19 cellular contexts compared by ENCODE assay signal in the genomic region with DNA sequence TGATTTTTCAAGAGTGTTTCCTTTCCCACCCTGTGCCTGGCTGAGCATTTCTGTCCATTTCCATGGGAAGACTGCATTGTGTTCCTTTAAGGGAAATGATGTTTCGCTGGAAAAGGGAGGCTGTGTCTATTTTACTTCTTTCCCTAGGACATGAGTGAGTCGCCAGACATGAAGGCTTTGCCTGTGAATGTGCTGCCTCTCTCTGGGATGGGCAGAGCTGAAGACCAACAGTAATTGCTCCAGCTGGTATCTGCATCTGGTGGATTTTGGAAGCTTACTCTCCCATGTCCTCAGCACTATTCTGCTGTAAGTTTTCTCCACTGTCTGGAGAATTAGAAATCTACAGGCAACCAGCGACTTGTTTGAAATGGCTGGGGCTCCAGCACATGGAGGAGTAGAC.
A peak's percentile ranks its signal among the peaks of the same experiment; 100 is the strongest.
DNase-seq lines count a peak whose midpoint lies in the region; ATAC-seq and FAIRE-seq lines count a peak whose summit lies in the region.
"Had no signal": no experiment of that assay in that cellular context is flagged by ENCODE, and none has a peak within 500 bp of the region (broad histone marks: within the 10 kb centered on the region; RNA-seq: fewer than 3 reads in every experiment).

No MANE protein-coding gene starts in this region.

- 82 to 91% methylated on average over 3 of the region's 3 CpGs for WGBS in aorta, 2 donors

- H3K27ac ChIP-seq in aorta (ENCODE audit: low read depth in 1 of 2, low read length in 2 of 2): no peak overlapping the region
- H3K27ac ChIP-seq: 22Rv1; BLaER1 treated with 17β-estradiol and CSF1 and Interleukin-3, amounts not matched to agents 10 nM and 100 nM had no signal

- no peak overlapping the region for H3K4me3 ChIP-seq in aorta (ENCODE audit: low read length in 2 of 2)
- H3K4me3 ChIP-seq: BLaER1 treated with 17β-estradiol and CSF1 and Interleukin-3, amounts not matched to agents 10 nM and 100 nM had no signal

- peaks cover 0 to 4% of the 10 kb centered on the region in 2 donors for H3K36me3 ChIP-seq in aorta (ENCODE audit: control insufficient read depth in 1 of 2, insufficient read depth in 2 of 2, low read length in 1 of 2)
- H3K36me3 ChIP-seq: BLaER1 treated with 17β-estradiol and CSF1 and Interleukin-3, amounts not matched to agents 10 nM and 100 nM had no signal

- peak; percentile 71 for FAIRE-seq in urothelium cell line (lab: Jason Lieb, UNC)
- FAIRE-seq: D721Med, H1 had no signal

- H3K27me3 ChIP-seq in aorta (ENCODE audit: control insufficient read depth in 1 of 2, insufficient read depth in 2 of 2, low read length in 1 of 2): no peaks in the 10 kb centered on the region
- H3K27me3 ChIP-seq: BLaER1 treated with 17β-estradiol and CSF1 and Interleukin-3, amounts not matched to agents 10 nM and 100 nM had no signal

- no peaks in the 10 kb centered on the region for H3K4me1 ChIP-seq in aorta (ENCODE audit: control insufficient read depth in 1 of 2, insufficient read depth in 2 of 2, low read length in 2 of 2)
- H3K4me1 ChIP-seq: BLaER1 treated with 17β-estradiol and CSF1 and Interleukin-3, amounts not matched to agents 10 nM and 100 nM had no signal

- intact Hi-C loops in aorta (cut with DNase I): no loop called here

- peak; percentile 62 for DNase-seq in DMS 273 (lab: John Stamatoyannopoulos, UW; ENCODE audit: unreplicated experiment)
- DNase-seq in DMS 273 treated with DMSO at 0.1 percent for 48 hours (lab: John Stamatoyannopoulos, UW): no peak
- peak; percentile 19 for DNase-seq in NCI-H1694 (lab: John Stamatoyannopoulos, UW)
- DNase-seq in fibroblast of peridontal ligament (ENCODE audit: extremely low read depth): peak; percentile 57
- no peak for DNase-seq in urothelium cell line (ENCODE audit: low spot score)
- DNase-seq in HCEC 1CT: no peak
- no peak for DNase-seq in aorta
- DNase-seq in DMS153 (lab: John Stamatoyannopoulos, UW): no peak
- DNase-seq: CD8-positive, alpha-beta memory T cell; Karpas-422; NCI-H2029 treated with DMSO at 0.1 percent for 48 hours; NCI-H2171 treated with DMSO at 0.1 percent for 48 hours; NCI-H446 treated with DMSO at 0.1 percent for 48 hours; NK-92 treated with Interleukin-12 subunit alpha and Interleukin-12 subunit beta, amount 100 ng/mL, for 24 hours; SHP77 treated with DMSO at 0.1 percent for 48 hours had no signal

- no peaks in the 10 kb centered on the region for H3K9me3 ChIP-seq in aorta (ENCODE audit: control insufficient read depth, low read length)
- H3K9me3 ChIP-seq: BLaER1 treated with 17β-estradiol and CSF1 and Interleukin-3, amounts not matched to agents 10 nM and 100 nM had no signal

- ATAC-seq in aorta (ENCODE audit: low FRiP score): no peak

Comparison
In these comparisons a context has a peak if more than half of its experiments do, and no peak if none do; other contexts are left out.
1. DNase-seq: peak in DMS 273 (single experiment), NCI-H1694 (single experiment) and fibroblast of peridontal ligament (single experiment); none in DMS 273 treated with DMSO at 0.1 percent for 48 hours (single experiment), urothelium cell line (single experiment), HCEC 1CT (single experiment), aorta (0 of 2) and DMS153 (single experiment).